ENCODE assay signal across 21 cellular contexts in genomic region chr2:132977812-132978529, GRCh38.
DNase-seq lines count a peak whose midpoint lies in the region; ATAC-seq and TF ChIP-seq lines count a peak whose summit lies in the region.
"Had no signal": no experiment of that assay in that cellular context is flagged by ENCODE, and none has a peak within 500 bp of the region (broad histone marks: within the 10 kb centered on the region; RNA-seq: fewer than 3 reads in every experiment).

No MANE protein-coding gene starts in this region.

- H3K23ac ChIP-seq in H9 (ENCODE audit: insufficient read length, low read depth, low read length), result no peak overlapping the region

- POLR2A ChIA-PET in A673 (lab: Charles Lee; ENCODE audit: low non-redundant PET), result interaction anchor here (0.5 kb wide), 1 partner anchor 302 kb away, joined by 9 read pairs; no protein-coding TSS in a partner anchor

- ATAC-seq in foreskin keratinocyte, result peak; percentile 36
- ATAC-seq in stimulated activated memory B cell treated with anti-CD40 and anti-IgM and Interleukin-4, amounts not matched to agents 10 μg/mL and 1 μg/mL and 100 μg/mL, for 72 hours, result no peak
- no peak for ATAC-seq in HG03460 (IDR thresholded peaks at IDR 0.05; ENCODE audit: unreplicated experiment)
- ATAC-seq: natural killer cell had no signal

- H3K27me3 ChIP-seq in A673 (replicated peaks; ENCODE audit: insufficient read depth, low read depth, low read length, poor library complexity) (no peaks in the 10 kb centered on the region), foreskin keratinocyte (no peaks in the 10 kb centered on the region), H9 (ENCODE audit: insufficient read depth, low read length) (no peaks in the 10 kb centered on the region)
- H3K27me3 ChIP-seq: cardiac muscle cell, SJSA1 had no signal

- intact Hi-C loops in A673 (cut with micrococcal nuclease; ENCODE audit: unreplicated experiment), result loop anchor here (10.0 kb wide), 1 partner anchor 303 kb away; the partner anchor contains the start of gene LYPD1

- H3K14ac ChIP-seq in H9 (ENCODE audit: insufficient read depth, low read length), result no peak overlapping the region

- no peak overlapping the region for H4K8ac ChIP-seq in H9 (replicated peaks; ENCODE audit: insufficient read length, low read depth, low read length)

- H2AK5ac ChIP-seq in H9 (ENCODE audit: insufficient read length, low read length), result no peak overlapping the region

- no peak overlapping the region for H3T11ph ChIP-seq in H9 (ENCODE audit: low read length)

- H3K27me3 Mint-ChIP-seq in brain (peaks cover 3% of the 10 kb centered on the region), H9 (ENCODE audit: low read depth) (no peaks in the 10 kb centered on the region)
- H3K27me3 Mint-ChIP-seq in stimulated activated memory B cell treated with anti-CD40 and anti-IgM and Interleukin-4, amounts not matched to agents 10 μg/mL and 1 μg/mL and 100 μg/mL, for 72 hours, result no peaks in the 10 kb centered on the region
- H3K27me3 Mint-ChIP-seq: CD8-positive, alpha-beta memory T cell had no signal

- no peak for TF ChIP-seq CTCF in A673 (conservative IDR thresholded peaks at IDR 0.05; ENCODE audit: low read depth, low read length)
- TF ChIP-seq CTCF in brain (conservative IDR thresholded peaks at IDR 0.05), result no peak
- no peak for TF ChIP-seq CTCF in foreskin keratinocyte (conservative IDR thresholded peaks at IDR 0.05)
- no peak for TF ChIP-seq CTCF in H9 (conservative IDR thresholded peaks at IDR 0.05)

- H2BK12ac ChIP-seq in H9 (ENCODE audit: insufficient read length, low read depth, low read length), result no peak overlapping the region

- H3K79me2 ChIP-seq in H9 (ENCODE audit: insufficient read depth, low read length), result no peaks in the 10 kb centered on the region

- no peak overlapping the region for H2BK120ac ChIP-seq in H9 (ENCODE audit: low read depth, low read length, poor library complexity, severe bottlenecking)

- WGBS in H9 (ENCODE audit: extremely low coverage, insufficient read length, low lambda C conversion rate), result no CpG with 5 or more reads among the region's 4 CpGs

- no TSS peak for BruUV-seq in A673 (replicated peaks; lab: Mats Ljungman, UMichigan)

- no peak overlapping the region for H3K4ac ChIP-seq in H9 (ENCODE audit: low read depth, low read length)

- H3K56ac ChIP-seq in H9 (ENCODE audit: insufficient read length, low read depth, low read length), result no peak overlapping the region

- DNase-seq in A673 (ENCODE audit: low spot score) (peak; percentile 94), HS-5 (ENCODE audit: low read depth) (peak; percentile 15), foreskin keratinocyte (peak in 1 of 2 donors; percentile 28), SHP77 (lab: John Stamatoyannopoulos, UW) (no peak), H9 (no peak)
- DNase-seq: activated CD4-positive, alpha-beta T cell treated with anti-CD3 and anti-CD28 coated beads for 4 hours; activated CD8-positive, alpha-beta memory T cell treated with anti-CD3 and anti-CD28 coated beads, Interleukin-2, amount 50 U/mL, for 4 hours; activated naive CD4-positive, alpha-beta T cell treated with anti-CD3 and anti-CD28 coated beads for 36 hours; CD8-positive, alpha-beta memory T cell; effector CD4-positive, alpha-beta T cell; H7; natural killer cell; NCI-H2081; NCI-H524 treated with DMSO at 0.1 percent for 48 hours; OCI-M1; trophoblast cell had no signal

- no peak overlapping the region for H2BK20ac ChIP-seq in H9 (ENCODE audit: low read depth, low read length, poor library complexity, severe bottlenecking)

- no peak overlapping the region for H3K18ac ChIP-seq in H9 (ENCODE audit: insufficient read length, low read depth, low read length)

- H2BK5ac ChIP-seq in H9 (ENCODE audit: insufficient read length, low read length), result no peak overlapping the region

- H4K91ac ChIP-seq in H9 (ENCODE audit: insufficient read length, low read depth, low read length), result no peak overlapping the region

- no peaks in the 10 kb centered on the region for H3K9me3 ChIP-seq in A673 (ENCODE audit: low read depth, low read length, poor library complexity, severe bottlenecking)
- no peaks in the 10 kb centered on the region for H3K9me3 ChIP-seq in H9 (ENCODE audit: control insufficient read depth, low read depth, low read length)
- H3K9me3 ChIP-seq: SJSA1 had no signal

- H3K4me1 ChIP-seq in A673 (ENCODE audit: insufficient read depth, low read length, poor library complexity, severe bottlenecking), result peaks cover 48% of the 10 kb centered on the region
- no peaks in the 10 kb centered on the region for H3K4me1 ChIP-seq in foreskin keratinocyte
- H3K4me1 ChIP-seq in H9 (ENCODE audit: insufficient read depth, low read length), result peaks cover 2% of the 10 kb centered on the region; the same call in 1 of the 2 replicates

- no peak overlapping the region for H3K4me3 ChIP-seq in A673 (ENCODE audit: low read depth, low read length, poor library complexity, severe bottlenecking)
- H3K4me3 ChIP-seq: cardiac muscle cell, SJSA1 had no signal

- no peak overlapping the region for H2AFZ ChIP-seq in H9 (ENCODE audit: low read length)

- no peaks in the 10 kb centered on the region for H3K36me3 ChIP-seq in A673 (ENCODE audit: insufficient read depth, low read length, poor library complexity, severe bottlenecking)
- H3K36me3 ChIP-seq: cardiac muscle cell, SJSA1 had no signal

- H3K27ac ChIP-seq in A673 (ENCODE audit: low read depth, low read length, poor library complexity, severe bottlenecking), result no peak overlapping the region
- H3K27ac ChIP-seq in foreskin keratinocyte, result no peak overlapping the region
- H3K27ac ChIP-seq in H9 (ENCODE audit: insufficient read length, low read depth, low read length), result no peak overlapping the region
- H3K27ac ChIP-seq: cardiac muscle cell, SJSA1 had no signal

- CTCF ChIA-PET in A673 (lab: Charles Lee), result no interaction called here

- H3K9me3 Mint-ChIP-seq in brain (peaks cover 0 to 5% (median 0%) of the 10 kb centered on the region in 5 experiments), H9 (peaks cover 0 to 2% of the 10 kb centered on the region in 2 experiments; a peak in 1 of 5 replicates)
- no peaks in the 10 kb centered on the region for H3K9me3 Mint-ChIP-seq in stimulated activated memory B cell treated with anti-CD40 and anti-IgM and Interleukin-4, amounts not matched to agents 10 μg/mL and 1 μg/mL and 100 μg/mL, for 72 hours
- H3K9me3 Mint-ChIP-seq: activated naive CD4-positive, alpha-beta T cell treated with anti-CD3 and anti-CD28 coated beads for 36 hours had no signal

- H3K4me1 Mint-ChIP-seq in brain (peaks cover 52% of the 10 kb centered on the region), H9 (peaks cover 20 to 22% of the 10 kb centered on the region in 2 experiments)
- peaks cover 4% of the 10 kb centered on the region for H3K4me1 Mint-ChIP-seq in stimulated activated memory B cell treated with anti-CD40 and anti-IgM and Interleukin-4, amounts not matched to agents 10 μg/mL and 1 μg/mL and 100 μg/mL, for 72 hours
- H3K4me1 Mint-ChIP-seq: CD8-positive, alpha-beta memory T cell; natural killer cell had no signal

- H3K23me2 ChIP-seq in H9 (ENCODE audit: insufficient read length, low read depth, low read length, poor library complexity, severe bottlenecking), result no peaks in the 10 kb centered on the region

- no peaks in the 10 kb centered on the region for H3K79me1 ChIP-seq in H9 (ENCODE audit: insufficient read depth, low read depth, low read length, poor library complexity, severe bottlenecking)

- no peak overlapping the region for H3K4me2 ChIP-seq in H9 (ENCODE audit: insufficient read depth, insufficient read length, low read length)

- H3K27ac Mint-ChIP-seq in brain, result peak overlapping the region in 3 of 5 experiments; percentile 9 to 87 (median 47)
- no peak overlapping the region for H3K27ac Mint-ChIP-seq in H9
- H3K27ac Mint-ChIP-seq in stimulated activated memory B cell treated with anti-CD40 and anti-IgM and Interleukin-4, amounts not matched to agents 10 μg/mL and 1 μg/mL and 100 μg/mL, for 72 hours, result no peak overlapping the region
- H3K27ac Mint-ChIP-seq: activated naive CD4-positive, alpha-beta T cell treated with anti-CD3 and anti-CD28 coated beads for 36 hours; CD8-positive, alpha-beta memory T cell; natural killer cell had no signal

- no peak overlapping the region for H4K5ac ChIP-seq in H9 (ENCODE audit: insufficient read length, low read depth, low read length)

- H3K4me3 Mint-ChIP-seq in brain (no peak overlapping the region), H9 (no peak overlapping the region)
- no peak overlapping the region for H3K4me3 Mint-ChIP-seq in stimulated activated memory B cell treated with anti-CD40 and anti-IgM and Interleukin-4, amounts not matched to agents 10 μg/mL and 1 μg/mL and 100 μg/mL, for 72 hours
- H3K4me3 Mint-ChIP-seq: activated naive CD4-positive, alpha-beta T cell treated with anti-CD3 and anti-CD28 coated beads for 36 hours; CD8-positive, alpha-beta memory T cell; natural killer cell had no signal

- H3K36me3 Mint-ChIP-seq in brain, result no peaks in the 10 kb centered on the region
- H3K36me3 Mint-ChIP-seq in H9 (ENCODE audit: insufficient read depth in 1 of 3, low read depth in 3 of 3), result no peaks in the 10 kb centered on the region
- H3K36me3 Mint-ChIP-seq in stimulated activated memory B cell treated with anti-CD40 and anti-IgM and Interleukin-4, amounts not matched to agents 10 μg/mL and 1 μg/mL and 100 μg/mL, for 72 hours, result no peaks in the 10 kb centered on the region
- H3K36me3 Mint-ChIP-seq: CD8-positive, alpha-beta memory T cell; natural killer cell had no signal

- no peaks in the 10 kb centered on the region for H4K20me1 ChIP-seq in H9 (ENCODE audit: control insufficient read depth, insufficient read depth, insufficient read length)

- H2BK15ac ChIP-seq in H9 (ENCODE audit: low read depth, low read length), result no peak overlapping the region

- no peak overlapping the region for H3K9ac ChIP-seq in H9 (ENCODE audit: extremely low read depth, insufficient read length, low read length)

Comparison
In these comparisons a context has a peak if more than half of its experiments do, and no peak if none do; other contexts are left out.
1. DNase-seq: peak in A673 (single experiment) and HS-5 (single experiment); none in SHP77 (0 of 2) and H9 (single experiment).
2. H3K27ac Mint-ChIP-seq: peak in brain (3 of 5); none in H9 (0 of 3) and stimulated activated memory B cell treated with anti-CD40 and anti-IgM and Interleukin-4, amounts not matched to agents 10 μg/mL and 1 μg/mL and 100 μg/mL, for 72 hours (single experiment).